10 cellular contexts compared by ENCODE assay signal in genomic region chr21:45698493-45698947, GRCh38. TPM values are rescaled to one million over a fixed set of nuclear protein-coding genes. Genes with fewer than 3 reads are reported as not detected.
DNase-seq lines count a peak whose midpoint lies in the region; ATAC-seq, FAIRE-seq and TF ChIP-seq lines count a peak whose summit lies in the region.
"Had no signal": no experiment of that assay in that cellular context is flagged by ENCODE, and none has a peak within 500 bp of the region (broad histone marks: within the 10 kb centered on the region; RNA-seq: fewer than 3 reads in every experiment).

No MANE protein-coding gene starts in this region.

- H3K4me3 ChIP-seq in A673 (ENCODE audit: low read depth, low read length, poor library complexity, severe bottlenecking) = no peak overlapping the region
- no peak overlapping the region for H3K4me3 ChIP-seq in astrocyte (ENCODE audit: insufficient read depth, low read depth, low read length)
- no peak overlapping the region for H3K4me3 ChIP-seq in effector memory CD4-positive, alpha-beta T cell (ENCODE audit: insufficient read depth, low read depth, low read length, poor library complexity, severe bottlenecking)
- H3K4me3 ChIP-seq: prostate gland had no signal

- H3K4me1 ChIP-seq in A673 (ENCODE audit: insufficient read depth, low read length, poor library complexity, severe bottlenecking) (no peaks in the 10 kb centered on the region), astrocyte (ENCODE audit: insufficient read depth, low read length) (peaks cover 11% of the 10 kb centered on the region)
- H3K4me1 ChIP-seq in effector memory CD4-positive, alpha-beta T cell (ENCODE audit: control insufficient read depth, insufficient read depth, low read length, poor library complexity, severe bottlenecking) = peaks cover 3% of the 10 kb centered on the region
- H3K4me1 ChIP-seq: prostate gland had no signal

- peak overlapping the region; percentile 33 for H3K4me2 ChIP-seq in astrocyte (ENCODE audit: low read length)

- no peaks in the 10 kb centered on the region for H3K36me3 Mint-ChIP-seq in astrocyte (ENCODE audit: low read depth, unreplicated experiment)

- no peaks in the 10 kb centered on the region for H3K79me2 ChIP-seq in astrocyte (ENCODE audit: insufficient read depth, low read length)

- no peak overlapping the region for H3K27ac ChIP-seq in A673 (ENCODE audit: low read depth, low read length, poor library complexity, severe bottlenecking)
- H3K27ac ChIP-seq in astrocyte (ENCODE audit: low read depth, low read length) = peak overlapping the region; percentile 6
- no peak overlapping the region for H3K27ac ChIP-seq in effector memory CD4-positive, alpha-beta T cell (ENCODE audit: insufficient read depth, low read length, poor library complexity, severe bottlenecking)
- H3K27ac ChIP-seq: HL-60, prostate gland had no signal

- peaks cover 7% of the 10 kb centered on the region for H3K9me3 Mint-ChIP-seq in astrocyte (ENCODE audit: unreplicated experiment)

- peaks cover 19% of the 10 kb centered on the region for H3K27me3 Mint-ChIP-seq in astrocyte (ENCODE audit: low read depth, unreplicated experiment)

- H4K20me1 ChIP-seq in astrocyte (ENCODE audit: insufficient read depth, low read length) = peaks cover 3% of the 10 kb centered on the region

- POLR2A ChIA-PET in A673 (lab: Charles Lee; ENCODE audit: low non-redundant PET) = interaction anchor here (0.7 kb wide), 1 partner anchor 8 kb away, joined by 3 read pairs; no protein-coding TSS in a partner anchor

- intact Hi-C loops in A673 (cut with micrococcal nuclease; ENCODE audit: unreplicated experiment) = loop anchor here (2.0 kb wide), 1 partner anchor 20 kb away; no protein-coding TSS in a partner anchor

- no TSS peak for BruUV-seq in A673 (replicated peaks; lab: Mats Ljungman, UMichigan)

- H3K4me3 Mint-ChIP-seq in astrocyte (ENCODE audit: unreplicated experiment) = no peak overlapping the region

- H3K9ac ChIP-seq in astrocyte (ENCODE audit: low read length) = peak overlapping the region; percentile 2

- peak overlapping the region; percentile 10 for H3K27ac Mint-ChIP-seq in astrocyte (ENCODE audit: unreplicated experiment)

- DNase-seq in A673 (ENCODE audit: low spot score) = peak; percentile 50
- peak; percentile 21 for DNase-seq in H54 (ENCODE audit: insufficient read length, low spot score)
- DNase-seq in astrocyte (ENCODE audit: low read depth) = peak; percentile 94
- DNase-seq in iris pigment epithelial cell (ENCODE audit: low read depth) = peak; percentile 97
- DNase-seq in NCI-H1048 (lab: John Stamatoyannopoulos, UW) = no peak
- no peak for DNase-seq in occipital lobe (lab: John Stamatoyannopoulos, UW)
- DNase-seq in effector memory CD4-positive, alpha-beta T cell = no peak

- H3K4me1 Mint-ChIP-seq in astrocyte (ENCODE audit: low read depth, unreplicated experiment) = peaks cover 4% of the 10 kb centered on the region

- H2AFZ ChIP-seq in astrocyte (ENCODE audit: low read depth, low read length) = no peak overlapping the region

- TF ChIP-seq POLR2A in H54 (IDR thresholded peaks at IDR 0.05; ENCODE audit: low read depth, low read length) = no peak

- CTCF ChIA-PET in A673 (lab: Charles Lee) = no interaction called here

- no peak for FAIRE-seq in H54 (lab: Jason Lieb, UNC)
- peak; percentile 32 for FAIRE-seq in astrocyte (lab: Jason Lieb, UNC)

- H3K36me3 ChIP-seq in A673 (ENCODE audit: insufficient read depth, low read length, poor library complexity, severe bottlenecking) (no peaks in the 10 kb centered on the region), astrocyte (ENCODE audit: insufficient read depth, low read length) (no peaks in the 10 kb centered on the region)
- H3K36me3 ChIP-seq in effector memory CD4-positive, alpha-beta T cell (ENCODE audit: control insufficient read depth, insufficient read depth, low read length) = no peaks in the 10 kb centered on the region
- H3K36me3 ChIP-seq: prostate gland had no signal

- no peaks in the 10 kb centered on the region for H3K27me3 ChIP-seq in A673 (replicated peaks; ENCODE audit: insufficient read depth, low read depth, low read length, poor library complexity)
- H3K27me3 ChIP-seq in astrocyte (ENCODE audit: insufficient read depth, low read length) = no peaks in the 10 kb centered on the region
- no peaks in the 10 kb centered on the region for H3K27me3 ChIP-seq in effector memory CD4-positive, alpha-beta T cell (replicated peaks; ENCODE audit: control insufficient read depth, insufficient read depth, low read length, poor library complexity, severe bottlenecking)

- ATAC-seq in HG03108 (IDR thresholded peaks at IDR 0.05; ENCODE audit: unreplicated experiment) = no peak

- H3K9me3 ChIP-seq in A673 (ENCODE audit: low read depth, low read length, poor library complexity, severe bottlenecking) = no peaks in the 10 kb centered on the region
- no peaks in the 10 kb centered on the region for H3K9me3 ChIP-seq in astrocyte (ENCODE audit: insufficient read depth, low read depth, low read length)
- H3K9me3 ChIP-seq in effector memory CD4-positive, alpha-beta T cell (ENCODE audit: control insufficient read depth, low read length) = no peaks in the 10 kb centered on the region
- H3K9me3 ChIP-seq: prostate gland had no signal

- no peak for TF ChIP-seq CTCF in A673 (conservative IDR thresholded peaks at IDR 0.05; ENCODE audit: low read depth, low read length)
- TF ChIP-seq CTCF in astrocyte (IDR thresholded peaks at IDR 0.05; ENCODE audit: insufficient read depth, low read depth, low read length) = no peak

RNA-seq across cellular contexts. Expression of gene PCBP3, which starts 55.0 kb away (rescaled TPM):
- total RNA-seq in A673 (2021) (22.0 and 25.6 TPM in 2 replicates), astrocyte (1.8 and 2.5 TPM in 2 replicates), occipital lobe (5.5 TPM)

Comparison
In these comparisons a context has a peak if more than half of its experiments do, and no peak if none do; other contexts are left out.
1. DNase-seq: peak in A673 (single experiment), H54 (single experiment), astrocyte (single experiment) and iris pigment epithelial cell (single experiment); none in NCI-H1048 (single experiment), occipital lobe (single experiment) and effector memory CD4-positive, alpha-beta T cell (0 of 3).